8 cellular contexts compared by ENCODE assay signal in the genomic region with DNA sequence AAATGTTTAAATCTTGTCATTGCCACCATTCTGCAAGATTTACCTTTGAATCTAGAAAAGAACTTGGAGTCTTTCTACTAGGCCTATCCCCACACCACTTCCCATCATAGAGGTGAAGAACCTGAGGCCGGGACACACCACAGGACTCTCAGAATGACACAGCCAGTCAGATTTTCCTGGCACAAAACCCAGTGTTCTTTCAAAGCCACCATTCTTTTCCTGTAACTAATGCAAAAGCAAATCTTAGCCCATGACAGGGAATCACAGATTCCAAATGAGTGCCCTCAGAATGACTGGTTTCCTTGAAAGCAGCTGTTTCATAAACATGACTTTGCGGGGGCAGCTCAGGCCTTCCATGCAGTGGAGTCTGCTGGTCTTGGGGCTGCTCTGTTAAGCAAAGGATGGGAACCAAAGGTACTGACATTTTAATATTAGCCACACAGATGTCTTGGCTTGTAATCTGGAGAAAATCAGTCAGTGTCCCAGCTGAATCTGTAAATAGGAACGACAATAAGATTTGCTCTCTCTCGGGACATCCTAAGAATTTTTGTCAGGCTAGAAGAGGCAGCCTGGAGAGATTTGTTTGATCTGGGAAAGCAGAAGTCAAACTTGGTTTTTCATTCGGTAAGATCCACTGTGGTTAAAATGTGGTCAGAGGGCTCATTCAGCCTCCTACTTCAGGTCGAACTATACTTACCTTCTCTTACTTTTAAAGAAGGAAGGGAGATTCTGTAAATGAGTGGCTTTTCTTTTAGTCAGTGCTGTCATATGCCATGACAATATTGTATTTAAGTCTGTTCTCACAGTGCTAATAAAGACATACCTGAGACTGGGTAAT.
DNase-seq lines count a peak whose midpoint lies in the region; ATAC-seq lines count a peak whose summit lies in the region.

No MANE protein-coding gene starts in this region.

- H3K27ac ChIP-seq in substantia nigra (ENCODE audit: low read depth, low read length, poor library complexity, severe bottlenecking): peak overlapping the region; percentile 32

- peak; percentile 77 for DNase-seq in stimulated activated CD4-positive, alpha-beta T cell treated with anti-CD3 and anti-CD28 coated beads, Interleukin-15, amount 100 ng/mL, for 24 hours
- no peak for DNase-seq in stimulated activated CD4-positive, alpha-beta T cell treated with anti-CD3 and anti-CD28 coated beads, Interleukin-12 subunit alpha, Interleukin-12 subunit beta, amount 100 ng/mL, for 4 hours
- peak; percentile 91 for DNase-seq in astrocyte of the hippocampus (ENCODE audit: low read depth, low spot score)
- DNase-seq in substantia nigra (lab: John Stamatoyannopoulos, UW): peak in 10 of 49 donors; percentile 8 to 54 (median 21)
- DNase-seq in NCI-H446 treated with DMSO at 0.1 percent for 48 hours (lab: John Stamatoyannopoulos, UW): no peak
- DNase-seq in HUDEP-2 (lab: John Stamatoyannopoulos, UW; ENCODE audit: unreplicated experiment in 76 of 76): no peak
- DNase-seq in NCI-H2107 (lab: John Stamatoyannopoulos, UW): no peak

- ATAC-seq in HG03378 (IDR thresholded peaks at IDR 0.05; ENCODE audit: unreplicated experiment): peak; percentile 79

Comparison
In these comparisons a context has a peak if more than half of its experiments do, and no peak if none do; other contexts are left out.
1. DNase-seq: peak in stimulated activated CD4-positive, alpha-beta T cell treated with anti-CD3 and anti-CD28 coated beads, Interleukin-15, amount 100 ng/mL, for 24 hours (single experiment) and astrocyte of the hippocampus (single experiment); none in stimulated activated CD4-positive, alpha-beta T cell treated with anti-CD3 and anti-CD28 coated beads, Interleukin-12 subunit alpha, Interleukin-12 subunit beta, amount 100 ng/mL, for 4 hours (single experiment), NCI-H446 treated with DMSO at 0.1 percent for 48 hours (single experiment), HUDEP-2 (0 of 76) and NCI-H2107 (single experiment).